In genomic region chr9:94339657-94340056, GRCh38 we compare ENCODE assay signal across 18 cellular contexts. TPM values are rescaled to one million over a fixed set of nuclear protein-coding genes. Genes with fewer than 3 reads are reported as not detected.
"Had no signal": no experiment of that assay in that cellular context is flagged by ENCODE, and none has a peak within 500 bp of the region (broad histone marks: within the 10 kb centered on the region; RNA-seq: fewer than 3 reads in every experiment).

No MANE protein-coding gene starts in this region.

RNA-seq across cellular contexts. Expression of gene NUTM2F, which starts 11.2 kb away (rescaled TPM):
- total RNA-seq: naive thymus-derived CD8-positive, alpha-beta T cell; natural killer cell treated with Interleukin-12 subunit alpha and Interleukin-12 subunit beta and Interleukin-15 and Interleukin-18, amount 100 ng/mL, for 72 hours; omental fat pad; osteocyte; pancreas; posterior vena cava; pulmonary artery endothelial cell; right atrium auricular region; sciatic nerve; spleen; stomach; subcutaneous adipose tissue; temporal lobe; thoracic aorta; thyroid gland; upper lobe of left lung; urinary bladder; uterus had no signal
- polyA plus RNA-seq: naive thymus-derived CD8-positive, alpha-beta T cell; spleen; stomach; urinary bladder had no signal
